ENCODE assay signal across 10 cellular contexts in the genomic region with DNA sequence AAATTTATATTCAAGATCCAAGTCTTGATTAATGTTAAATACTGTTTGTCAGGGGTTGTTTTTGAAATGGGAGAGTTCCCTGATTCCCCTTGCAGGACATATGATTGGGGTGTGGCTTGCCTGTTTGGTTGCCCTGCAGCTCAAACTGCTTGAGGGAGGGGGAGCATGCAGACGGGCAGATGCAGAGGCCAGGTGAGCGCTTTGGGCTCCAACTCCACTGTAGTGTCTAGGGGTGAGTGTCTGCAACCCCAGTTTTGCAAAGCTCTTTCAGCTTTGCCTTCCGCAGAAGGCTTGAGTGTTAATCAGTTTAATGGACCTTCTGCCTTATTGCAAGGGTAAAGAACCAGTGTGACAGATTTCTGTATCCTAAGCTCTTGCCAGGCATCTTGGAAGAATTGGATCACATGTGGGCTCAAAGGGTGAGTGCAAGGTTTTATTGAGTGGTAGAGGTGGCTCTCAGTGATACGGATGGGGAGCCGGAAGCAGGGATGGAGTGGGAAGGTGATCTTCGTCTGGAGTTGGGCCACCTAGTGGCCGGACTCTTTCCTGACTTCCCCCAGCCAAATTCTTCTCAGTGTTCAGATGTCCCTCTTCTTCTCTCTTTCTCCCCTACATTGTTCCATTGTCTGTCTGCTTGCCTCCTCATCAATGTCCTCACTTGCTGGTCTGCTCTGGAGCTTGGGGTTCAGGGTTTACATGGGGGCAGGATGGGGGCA.
DNase-seq lines count a peak whose midpoint lies in the region; ATAC-seq and TF ChIP-seq lines count a peak whose summit lies in the region.
"Had no signal": no experiment of that assay in that cellular context is flagged by ENCODE, and none has a peak within 500 bp of the region (broad histone marks: within the 10 kb centered on the region; RNA-seq: fewer than 3 reads in every experiment).

No MANE protein-coding gene starts in this region.

- no peaks in the 10 kb centered on the region for H3K36me3 Mint-ChIP-seq in activated CD8-positive, alpha-beta memory T cell treated with anti-CD3 and anti-CD28 coated beads, Interleukin-2, amount 10 ng/mL, durations not matched to agents 7 days and 5 days

- no peaks in the 10 kb centered on the region for H3K27me3 Mint-ChIP-seq in activated CD8-positive, alpha-beta memory T cell treated with anti-CD3 and anti-CD28 coated beads, Interleukin-2, amount 10 ng/mL, durations not matched to agents 7 days and 5 days
- H3K27me3 Mint-ChIP-seq: B cell had no signal

- no peak overlapping the region for H3K27ac Mint-ChIP-seq in activated CD8-positive, alpha-beta memory T cell treated with anti-CD3 and anti-CD28 coated beads, Interleukin-2, amount 10 ng/mL, durations not matched to agents 7 days and 5 days
- H3K27ac Mint-ChIP-seq: B cell had no signal

- TF ChIP-seq CTCF in GM13976 (IDR thresholded peaks at IDR 0.05; ENCODE audit: borderline replicate concordance, control extremely low read depth, extremely low read depth, insufficient read depth, missing control alignments), result peak; percentile 1
- peak; percentile 39 for TF ChIP-seq CTCF in foreskin keratinocyte (conservative IDR thresholded peaks at IDR 0.05)
- TF ChIP-seq CTCF in omental fat pad (IDR thresholded peaks at IDR 0.05), result no peak
- TF ChIP-seq CTCF in suprapubic skin (IDR thresholded peaks at IDR 0.05), result no peak

- H3K27me3 ChIP-seq in foreskin keratinocyte (no peaks in the 10 kb centered on the region), suprapubic skin (no peaks in the 10 kb centered on the region)

- H3K9me3 Mint-ChIP-seq in activated CD8-positive, alpha-beta memory T cell treated with anti-CD3 and anti-CD28 coated beads, Interleukin-2, amount 10 ng/mL, durations not matched to agents 7 days and 5 days (ENCODE audit: low read depth), result peaks cover 3% of the 10 kb centered on the region

- no peaks in the 10 kb centered on the region for H3K4me1 Mint-ChIP-seq in activated CD8-positive, alpha-beta memory T cell treated with anti-CD3 and anti-CD28 coated beads, Interleukin-2, amount 10 ng/mL, durations not matched to agents 7 days and 5 days
- H3K4me1 Mint-ChIP-seq: B cell had no signal

- H3K9me3 ChIP-seq in suprapubic skin, result no peaks in the 10 kb centered on the region

- WGBS in suprapubic skin, result 62% methylated on average over 7 of the region's 7 CpGs

- H3K4me1 ChIP-seq in foreskin keratinocyte (no peaks in the 10 kb centered on the region), suprapubic skin (no peaks in the 10 kb centered on the region)

- ATAC-seq in foreskin keratinocyte (peak; percentile 45), omental fat pad (ENCODE audit: low FRiP score) (no peak)
- no peak for ATAC-seq in activated CD8-positive, alpha-beta memory T cell treated with anti-CD3 and anti-CD28 coated beads, Interleukin-2, amount 10 ng/mL, durations not matched to agents 7 days and 5 days

- H3K36me3 ChIP-seq in suprapubic skin, result no peaks in the 10 kb centered on the region

- TF ChIP-seq POLR2A in suprapubic skin (IDR thresholded peaks at IDR 0.05), result no peak

- TF ChIP-seq EP300 in suprapubic skin (IDR thresholded peaks at IDR 0.05), result no peak

- no peak overlapping the region for H3K27ac ChIP-seq in foreskin keratinocyte
- H3K27ac ChIP-seq in suprapubic skin, result no peak overlapping the region

- H3K4me3 ChIP-seq in suprapubic skin, result no peak overlapping the region

- in situ Hi-C loops in GM13976 (cut with MboI; ENCODE audit: low sequenced_read_pairs, unreplicated experiment), result no loop called here

- CTCF ChIA-PET in activated CD8-positive, alpha-beta memory T cell treated with anti-CD3 and anti-CD28 coated beads, Interleukin-2, amount 10 ng/mL, durations not matched to agents 7 days and 5 days (lab: Charles Lee), result no interaction called here

- H3K4me3 Mint-ChIP-seq in activated CD8-positive, alpha-beta memory T cell treated with anti-CD3 and anti-CD28 coated beads, Interleukin-2, amount 10 ng/mL, durations not matched to agents 7 days and 5 days, result no peak overlapping the region
- H3K4me3 Mint-ChIP-seq: B cell had no signal

- DNase-seq in 8988T (peak; percentile 10), GM13976 (ENCODE audit: low spot score) (no peak), NCI-H69 (lab: John Stamatoyannopoulos, UW) (peak; percentile 0), foreskin keratinocyte (no peak), omental fat pad (ENCODE audit: low spot score) (no peak), GDM1 (lab: John Stamatoyannopoulos, UW) (no peak), suprapubic skin (ENCODE audit: low spot score in 2 of 2) (no peak)
- no peak for DNase-seq in activated CD8-positive, alpha-beta memory T cell treated with anti-CD3 and anti-CD28 coated beads, Interleukin-2, amount 10 ng/mL, durations not matched to agents 7 days and 5 days
- DNase-seq: activated gamma-delta T cell treated with Interleukin-2 at 50 U/mL for 16 hours had no signal

Comparison
In these comparisons a context has a peak if more than half of its experiments do, and no peak if none do; other contexts are left out.
1. DNase-seq: peak in 8988T (single experiment) and NCI-H69 (single experiment); none in GM13976 (single experiment), foreskin keratinocyte (0 of 2), omental fat pad (single experiment), activated CD8-positive, alpha-beta memory T cell treated with anti-CD3 and anti-CD28 coated beads, Interleukin-2, amount 10 ng/mL, durations not matched to agents 7 days and 5 days (single experiment), GDM1 (single experiment) and suprapubic skin (0 of 2).
2. CTCF ChIP-seq: peak in GM13976 (single experiment) and foreskin keratinocyte (single experiment); none in omental fat pad (0 of 3) and suprapubic skin (0 of 2).